ENCODE assay signal across 13 cellular contexts in the genomic region with DNA sequence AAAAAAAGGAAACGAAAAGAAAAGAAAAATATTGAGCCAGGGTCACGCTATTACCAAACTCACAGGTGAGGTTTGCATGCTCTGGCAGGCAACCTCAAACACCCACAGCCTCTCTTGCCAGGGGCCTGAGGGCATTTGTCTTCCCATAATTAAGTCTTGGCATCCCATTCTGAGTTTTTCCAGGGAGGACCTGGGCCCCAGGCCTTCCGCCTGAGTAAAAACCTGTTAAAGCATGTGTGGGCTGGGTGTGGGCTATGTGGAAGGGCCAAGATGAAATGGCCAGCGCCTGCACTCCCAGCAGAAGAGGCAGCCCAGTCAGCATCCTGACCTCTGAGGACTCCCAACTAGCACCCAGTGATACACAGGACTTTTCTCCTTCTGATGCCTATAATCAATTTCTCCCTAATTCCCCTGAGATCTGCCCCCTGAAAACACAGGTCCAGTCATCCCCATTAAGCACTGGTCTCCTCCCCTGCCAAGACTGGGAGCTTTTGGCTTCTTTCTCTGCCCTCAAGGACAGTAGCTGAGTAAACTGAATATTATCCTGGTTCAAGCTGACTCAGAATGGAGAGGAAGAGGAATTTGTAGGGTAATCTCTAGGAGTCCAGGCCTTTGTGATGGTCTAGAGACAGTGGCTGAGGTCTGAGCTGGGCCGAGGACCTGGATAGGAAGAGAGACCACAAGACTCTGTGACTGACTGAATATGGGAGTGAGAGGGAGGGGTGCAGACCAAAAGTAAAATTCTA. TPM values are rescaled to one million over a fixed set of nuclear protein-coding genes. Genes with fewer than 3 reads are reported as not detected.
DNase-seq lines count a peak whose midpoint lies in the region; ATAC-seq and TF ChIP-seq lines count a peak whose summit lies in the region.
"Had no signal": no experiment of that assay in that cellular context is flagged by ENCODE, and none has a peak within 500 bp of the region (broad histone marks: within the 10 kb centered on the region; RNA-seq: fewer than 3 reads in every experiment).

No MANE protein-coding gene starts in this region.

- CTCF ChIA-PET in CD8-positive, alpha-beta T cell (lab: Charles Lee): interaction anchor here (1.6 kb wide), 1 partner anchor 25 kb away, joined by 5 read pairs; no protein-coding TSS in a partner anchor

- H4K8ac ChIP-seq in trophoblast cell (ENCODE audit: low read depth, low read length): peak overlapping the region; percentile 70

- no peak overlapping the region for H4K12ac ChIP-seq in trophoblast cell (ENCODE audit: low read depth, low read length)

- no peak for TF ChIP-seq CTCF in CD8-positive, alpha-beta T cell (IDR thresholded peaks at IDR 0.05)
- TF ChIP-seq CTCF in Loucy (conservative IDR thresholded peaks at IDR 0.05; ENCODE audit: low read length) (no peak), endodermal cell (conservative IDR thresholded peaks at IDR 0.05) (no peak)

- H3K9me2 ChIP-seq in Loucy (replicated peaks; ENCODE audit: low read depth, low read length): no peaks in the 10 kb centered on the region
- H3K9me2 ChIP-seq: SK-N-SH had no signal

- peak overlapping the region; percentile 55 for H3K14ac ChIP-seq in trophoblast cell (ENCODE audit: low read length)

- H3K23ac ChIP-seq in trophoblast cell (ENCODE audit: low read length): no peak overlapping the region

- H3K27me3 Mint-ChIP-seq in CD8-positive, alpha-beta T cell (ENCODE audit: low read depth): peaks cover 2% of the 10 kb centered on the region
- H3K27me3 Mint-ChIP-seq in endodermal cell (ENCODE audit: insufficient read depth): peaks cover 7% of the 10 kb centered on the region

- POLR2A ChIA-PET in CD8-positive, alpha-beta T cell (lab: Charles Lee): no interaction called here

- no peaks in the 10 kb centered on the region for H3K9me3 Mint-ChIP-seq in CD8-positive, alpha-beta T cell
- H3K9me3 Mint-ChIP-seq in endodermal cell: peaks cover 28% of the 10 kb centered on the region

- H3K27me3 ChIP-seq in CD8-positive, alpha-beta T cell (ENCODE audit: insufficient read depth, low read length): no peaks in the 10 kb centered on the region
- H3K27me3 ChIP-seq in Loucy (ENCODE audit: insufficient read depth, low read length, poor library complexity, severe bottlenecking) (no peaks in the 10 kb centered on the region), endodermal cell (ENCODE audit: control insufficient read depth, insufficient read depth, low read length, poor library complexity, severe bottlenecking) (no peaks in the 10 kb centered on the region), trophoblast cell (ENCODE audit: insufficient read depth, low read length) (no peaks in the 10 kb centered on the region)

- no peak overlapping the region for H3K4ac ChIP-seq in trophoblast cell (ENCODE audit: low read depth, low read length)

- no peak overlapping the region for H3K4me3 ChIP-seq in CD8-positive, alpha-beta T cell (ENCODE audit: low read depth, low read length)
- H3K4me3 ChIP-seq in Loucy (ENCODE audit: low read length, poor library complexity, severe bottlenecking): no peak overlapping the region
- no peak overlapping the region for H3K4me3 ChIP-seq in endodermal cell (ENCODE audit: low read length)
- H3K4me3 ChIP-seq in trophoblast cell (ENCODE audit: low read depth, low read length): no peak overlapping the region

- H3K79me2 ChIP-seq in Loucy (ENCODE audit: insufficient read depth, low read length): no peaks in the 10 kb centered on the region
- peaks cover 3% of the 10 kb centered on the region for H3K79me2 ChIP-seq in trophoblast cell (ENCODE audit: control insufficient read depth, insufficient read depth, low read length, poor library complexity)

- ATAC-seq in CD8-positive, alpha-beta T cell: no peak

- no peak overlapping the region for H3K27ac ChIP-seq in CD8-positive, alpha-beta T cell (ENCODE audit: low read depth, low read length)
- H3K27ac ChIP-seq in endodermal cell (ENCODE audit: low read depth, low read length) (no peak overlapping the region), trophoblast cell (ENCODE audit: low read depth, low read length) (no peak overlapping the region)

- H4K20me1 ChIP-seq in Loucy (ENCODE audit: insufficient read depth, low read length, poor library complexity, severe bottlenecking): no peaks in the 10 kb centered on the region

- H2AFZ ChIP-seq in Loucy (ENCODE audit: low read length): peak overlapping the region; percentile 64
- H2AFZ ChIP-seq in trophoblast cell (ENCODE audit: insufficient read depth, low read length, poor library complexity): peak overlapping the region; percentile 57

- H3K4me2 ChIP-seq in Loucy (ENCODE audit: low read depth, low read length, poor library complexity, severe bottlenecking) (peak overlapping the region; percentile 0), trophoblast cell (ENCODE audit: low read length) (no peak overlapping the region)
- H3K4me2 ChIP-seq: SK-N-SH had no signal

- H3K79me1 ChIP-seq in trophoblast cell (ENCODE audit: low read length): peaks cover 15% of the 10 kb centered on the region

- H3F3A ChIP-seq in Loucy (ENCODE audit: low read depth): no peaks in the 10 kb centered on the region

- no peak overlapping the region for H2BK120ac ChIP-seq in trophoblast cell (ENCODE audit: insufficient read depth, low read length, poor library complexity)

- no peaks in the 10 kb centered on the region for H3K4me1 ChIP-seq in CD8-positive, alpha-beta T cell (ENCODE audit: insufficient read depth, low read length)
- H3K4me1 ChIP-seq in Loucy (ENCODE audit: insufficient read depth, low read length, poor library complexity, severe bottlenecking): peaks cover 6% of the 10 kb centered on the region
- H3K4me1 ChIP-seq in endodermal cell (ENCODE audit: control insufficient read depth, insufficient read depth, low read length): no peaks in the 10 kb centered on the region
- H3K4me1 ChIP-seq in trophoblast cell (ENCODE audit: control insufficient read depth in 1 of 2, insufficient read depth in 2 of 2, low read length in 2 of 2): peaks cover 21 to 22% of the 10 kb centered on the region in 2 experiments

- H3K9ac ChIP-seq in Loucy (ENCODE audit: low read depth, low read length, poor library complexity, severe bottlenecking) (no peak overlapping the region), endodermal cell (ENCODE audit: extremely low read depth, low read length, poor library complexity, severe bottlenecking) (no peak overlapping the region), trophoblast cell (ENCODE audit: low read length) (no peak overlapping the region)
- H3K9ac ChIP-seq: SK-N-SH had no signal

- no peaks in the 10 kb centered on the region for H3K36me3 ChIP-seq in CD8-positive, alpha-beta T cell (ENCODE audit: insufficient read depth, low read length)
- no peaks in the 10 kb centered on the region for H3K36me3 ChIP-seq in Loucy (ENCODE audit: insufficient read depth, low read length)
- no peaks in the 10 kb centered on the region for H3K36me3 ChIP-seq in endodermal cell (ENCODE audit: control insufficient read depth, insufficient read depth, low read length)
- no peaks in the 10 kb centered on the region for H3K36me3 ChIP-seq in trophoblast cell (ENCODE audit: control insufficient read depth in 1 of 2, insufficient read depth in 2 of 2, low read length in 2 of 2)

- no peak overlapping the region for H2AK5ac ChIP-seq in trophoblast cell (ENCODE audit: low read length)

- DNase-seq in CD8-positive, alpha-beta T cell: no peak
- peak; percentile 29 for DNase-seq in endodermal cell
- peak; percentile 79 to 89 for DNase-seq in trophoblast cell
- DNase-seq in NCI-H187 (lab: John Stamatoyannopoulos, UW): no peak
- no peak for DNase-seq in AG08396 (ENCODE audit: low spot score)
- no peak for DNase-seq in HCEC 1CT
- DNase-seq in NCI-H748 (lab: John Stamatoyannopoulos, UW; ENCODE audit: unreplicated experiment): no peak
- DNase-seq: amygdala, DMS153, KG1, posterior cingulate gyrus, SK-N-SH had no signal

- no peak overlapping the region for H3K4me3 Mint-ChIP-seq in CD8-positive, alpha-beta T cell
- no peak overlapping the region for H3K4me3 Mint-ChIP-seq in endodermal cell

- peak overlapping the region; percentile 25 for H4K91ac ChIP-seq in trophoblast cell (ENCODE audit: low read depth, low read length)

- H2BK12ac ChIP-seq in trophoblast cell (ENCODE audit: low read length): peak overlapping the region; percentile 8

- H3K9me3 ChIP-seq in CD8-positive, alpha-beta T cell (ENCODE audit: low read length): no peaks in the 10 kb centered on the region
- H3K9me3 ChIP-seq in Loucy (ENCODE audit: insufficient read depth, low read depth, low read length): no peaks in the 10 kb centered on the region
- peaks cover 12% of the 10 kb centered on the region for H3K9me3 ChIP-seq in endodermal cell (ENCODE audit: control insufficient read depth, low read length)
- no peaks in the 10 kb centered on the region for H3K9me3 ChIP-seq in trophoblast cell (ENCODE audit: insufficient read depth, low read depth, low read length)
- H3K9me3 ChIP-seq: SK-N-SH had no signal

- 91% methylated on average over 5 of the region's 5 CpGs; no CpG with 5 or more reads in 1 of the 2 experiments for WGBS in endodermal cell (ENCODE audit: insufficient coverage in 1 of 2, insufficient read length in 1 of 2), 2 experiments
- no CpG with 5 or more reads among the region's 5 CpGs for WGBS in trophoblast cell (ENCODE audit: extremely low coverage, insufficient coverage, insufficient read length)

- no peak overlapping the region for H2BK5ac ChIP-seq in trophoblast cell (ENCODE audit: low read depth, low read length, poor library complexity)

- H3K4me1 Mint-ChIP-seq in CD8-positive, alpha-beta T cell (ENCODE audit: low read depth): peaks cover 5% of the 10 kb centered on the region
- peaks cover 4% of the 10 kb centered on the region for H3K4me1 Mint-ChIP-seq in endodermal cell

- H3K27ac Mint-ChIP-seq in CD8-positive, alpha-beta T cell: peak overlapping the region; percentile 7
- H3K27ac Mint-ChIP-seq in endodermal cell: no peak overlapping the region

- intact Hi-C loops in CD8-positive, alpha-beta T cell (cut with DNase I, micrococcal nuclease): no loop called here

- no peak overlapping the region for H3K18ac ChIP-seq in trophoblast cell (ENCODE audit: low read length)

- no peaks in the 10 kb centered on the region for H3K36me3 Mint-ChIP-seq in CD8-positive, alpha-beta T cell
- H3K36me3 Mint-ChIP-seq in endodermal cell (ENCODE audit: low read depth): no peaks in the 10 kb centered on the region

RNA-seq across cellular contexts. Expression of a gene that starts 35.6 kb away (rescaled TPM):
- total RNA-seq in CD8-positive, alpha-beta T cell: 1 to 10 TPM; 5.0 to 5.8 TPM
- 10 to 100 TPM; 18.5 to 23.2 TPM for total RNA-seq in endodermal cell
- polyA plus RNA-seq in endodermal cell (2013, experiment 1 of 2): 10.0 TPM
- 10.6 TPM for polyA plus RNA-seq in endodermal cell (2013, experiment 2 of 2)
- 15.8 and 15.9 TPM in 2 replicates for polyA plus RNA-seq in trophoblast cell (2013)

RNA-seq across cellular contexts. Expression of a gene that starts 42.0 kb away (rescaled TPM):
- not detected for total RNA-seq in CD8-positive, alpha-beta T cell
- total RNA-seq in endodermal cell: 100 to 1,000 TPM; 105 to 130 TPM
- polyA plus RNA-seq in endodermal cell (2013, experiment 1 of 2): 39.1 TPM
- polyA plus RNA-seq in endodermal cell (2013, experiment 2 of 2): 45.5 TPM
- 34.0 and 35.3 TPM in 2 replicates for polyA plus RNA-seq in trophoblast cell (2013)

Comparison
In these comparisons a context has a peak if more than half of its experiments do, and no peak if none do; other contexts are left out.
1. DNase-seq: peak in endodermal cell (single experiment) and trophoblast cell (2 of 2); none in CD8-positive, alpha-beta T cell (0 of 7), NCI-H187 (0 of 2), AG08396 (single experiment), HCEC 1CT (single experiment) and NCI-H748 (single experiment).
2. RNA of a gene that starts 42.0 kb away (total RNA-seq): 105 to 130 TPM in endodermal cell; not detected in CD8-positive, alpha-beta T cell; every median in the first group is over 100 times any median in the second.